Comparison of ENCODE assay signal across 10 cellular contexts in genomic region chr7:91082854-91083495, GRCh38.
DNase-seq lines count a peak whose midpoint lies in the region; TF ChIP-seq lines count a peak whose summit lies in the region.
"Had no signal": no experiment of that assay in that cellular context is flagged by ENCODE, and none has a peak within 500 bp of the region (broad histone marks: within the 10 kb centered on the region; RNA-seq: fewer than 3 reads in every experiment).

No MANE protein-coding gene starts in this region.

- no peaks in the 10 kb centered on the region for H3K9me3 ChIP-seq in ovary
- H3K9me3 ChIP-seq: SJSA1 had no signal

- peak in 1 of 3 donors; percentile 39 for TF ChIP-seq CTCF in ovary (IDR thresholded peaks at IDR 0.05)

- TF ChIP-seq POLR2A in ovary (IDR thresholded peaks at IDR 0.05), result no peak

- no peak for TF ChIP-seq EP300 in ovary (IDR thresholded peaks at IDR 0.05)

- intact Hi-C loops in posterior cingulate gyrus (cut with DNase I), result loop anchor here (10.0 kb wide), 1 partner anchor 552 kb away; no protein-coding TSS in a partner anchor
- intact Hi-C loops in ovary (cut with DNase I), result loop anchor here in 2 of 4 donors (5.0 to 10.0 kb wide), 3 partner anchors 182 to 799 kb away; partner anchors contain the start of genes FZD1 (in 2 of the 2) and MTERF1 (in 1 of the 2)

- DNase-seq in EL (peak; percentile 27), HT-29 (ENCODE audit: low spot score) (peak; percentile 18), SW480 (ENCODE audit: low spot score) (peak; percentile 67), iPS-NIHi11 (ENCODE audit: low spot score) (peak; percentile 23), hepatic stellate cell (ENCODE audit: low spot score) (no peak), posterior cingulate gyrus (no peak), GOT3 (lab: John Stamatoyannopoulos, UW) (no peak), ovary (no peak)

- peaks cover 3% of the 10 kb centered on the region for H3K4me1 ChIP-seq in ovary (ENCODE audit: insufficient read depth)

- H3K27me3 ChIP-seq in ovary, result no peaks in the 10 kb centered on the region
- H3K27me3 ChIP-seq: SJSA1 had no signal

- no peaks in the 10 kb centered on the region for H3K36me3 ChIP-seq in ovary
- H3K36me3 ChIP-seq: SJSA1 had no signal

- H3K27ac ChIP-seq in ovary, result peak overlapping the region in 1 of 2 donors; percentile 46

- no peak overlapping the region for H3K4me3 ChIP-seq in ovary
- H3K4me3 ChIP-seq: SJSA1, skin epidermis had no signal

- WGBS in ovary, 3 donors, result 24 to 30% (median 24%) methylated on average over 2 of the region's 2 CpGs

Comparison
In these comparisons a context has a peak if more than half of its experiments do, and no peak if none do; other contexts are left out.
1. DNase-seq: peak in EL (single experiment), HT-29 (single experiment), SW480 (single experiment) and iPS-NIHi11 (single experiment); none in hepatic stellate cell (single experiment), posterior cingulate gyrus (0 of 10), GOT3 (single experiment) and ovary (0 of 5).